In the genomic region with DNA sequence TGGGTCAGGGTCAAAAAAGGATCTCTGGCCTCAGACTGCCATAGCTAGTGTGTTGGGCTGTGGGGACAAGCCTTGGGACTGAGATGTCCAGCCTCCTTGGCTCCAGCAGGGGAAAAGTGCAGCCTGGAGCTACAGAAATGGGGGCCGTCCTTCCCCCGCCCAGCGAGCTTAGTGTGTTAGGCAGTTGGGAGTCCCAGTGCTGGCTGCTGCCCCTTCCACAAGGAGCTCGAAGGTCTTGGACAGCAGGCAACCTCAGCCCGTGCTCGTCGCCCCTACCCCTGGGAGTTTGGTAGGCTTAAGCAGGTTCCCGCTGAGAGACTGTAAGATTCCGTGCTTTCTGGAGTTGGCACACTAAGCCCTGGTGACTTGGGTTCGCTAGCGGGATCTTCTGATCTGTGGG, we compare ENCODE assay signal across 26 cellular contexts.
"Had no signal": no experiment of that assay in that cellular context is flagged by ENCODE, and none has a peak within 500 bp of the region (broad histone marks: within the 10 kb centered on the region; RNA-seq: fewer than 3 reads in every experiment).

No MANE protein-coding gene starts in this region.

- H3K27ac Mint-ChIP-seq: immature natural killer cell; mesothelial cell of epicardium; naive B cell; natural killer cell; nephron progenitor cell; neural progenitor cell; progenitor cell of endocrine pancreas; stimulated activated memory B cell treated with anti-CD40 and anti-IgM and Interleukin-4, amounts not matched to agents 10 μg/mL and 1 μg/mL and 100 μg/mL, for 72 hours; stimulated activated naive CD8-positive, alpha-beta T cell treated with anti-CD3 and anti-CD28 coated beads, Interleukin-15, amount 100 ng/mL, for 72 hours; type B pancreatic cell had no signal

- H3K4me3 Mint-ChIP-seq: immature natural killer cell; mesothelial cell of epicardium; naive B cell; natural killer cell; nephron progenitor cell; neural progenitor cell; stimulated activated memory B cell treated with anti-CD40 and anti-IgM and Interleukin-4, amounts not matched to agents 10 μg/mL and 1 μg/mL and 100 μg/mL, for 72 hours; stimulated activated naive CD8-positive, alpha-beta T cell treated with anti-CD3 and anti-CD28 coated beads, Interleukin-15, amount 100 ng/mL, for 72 hours; type B pancreatic cell had no signal

- H3K36me3 ChIP-seq: left ventricle myocardium inferior, neural progenitor cell, ovary, right atrium auricular region, right lobe of liver, tibial nerve, uterus had no signal

- H3K4me1 Mint-ChIP-seq: immature natural killer cell; mesothelial cell of epicardium; naive B cell; natural killer cell; nephron progenitor cell; neural progenitor cell; stimulated activated memory B cell treated with anti-CD40 and anti-IgM and Interleukin-4, amounts not matched to agents 10 μg/mL and 1 μg/mL and 100 μg/mL, for 72 hours; stimulated activated naive CD8-positive, alpha-beta T cell treated with anti-CD3 and anti-CD28 coated beads, Interleukin-15, amount 100 ng/mL, for 72 hours had no signal

- H3K9ac ChIP-seq: neural progenitor cell had no signal

- H2AFZ ChIP-seq: neural progenitor cell had no signal

- DNase-seq: hypothalamus; immature natural killer cell; left ventricle myocardium inferior; mesendoderm; naive B cell; natural killer cell; nephron progenitor cell; ovary; right lobe of liver; stimulated activated CD4-positive, alpha-beta T cell treated with anti-CD3 and anti-CD28 coated beads, Interleukin-1b, Interleukin-23, amount 100 ng/mL, for 48 hours; stimulated activated CD4-positive, alpha-beta T cell treated with anti-CD3 and anti-CD28 coated beads, Interleukin-2, amount 100 ng/mL, for 48 hours; stimulated activated CD4-positive, alpha-beta T cell treated with anti-CD3 and anti-CD28 coated beads, Interleukin-4, amount 100 ng/mL, for 4 hours; stimulated activated CD8-positive, alpha-beta memory T cell treated with anti-CD3 and anti-CD28 coated beads, Interleukin-4, amount 100 ng/mL, for 48 hours; stimulated activated naive CD4-positive, alpha-beta T cell treated with Interleukin-2 at 50 U/mL for 16 hours; stimulated activated naive CD8-positive, alpha-beta T cell treated with anti-CD3 and anti-CD28 coated beads, Interleukin-15, amount 100 ng/mL, for 72 hours; substantia nigra; uterus had no signal

- H3K27me3 Mint-ChIP-seq: progenitor cell of endocrine pancreas; stimulated activated memory B cell treated with anti-CD40 and anti-IgM and Interleukin-4, amounts not matched to agents 10 μg/mL and 1 μg/mL and 100 μg/mL, for 72 hours; stimulated activated naive CD8-positive, alpha-beta T cell treated with anti-CD3 and anti-CD28 coated beads, Interleukin-15, amount 100 ng/mL, for 72 hours had no signal

- H3K4me2 ChIP-seq: neural progenitor cell, smooth muscle cell had no signal

- ATAC-seq: natural killer cell; right lobe of liver; stimulated activated memory B cell treated with anti-CD40 and anti-IgM and Interleukin-4, amounts not matched to agents 10 μg/mL and 1 μg/mL and 100 μg/mL, for 72 hours; stimulated activated naive CD8-positive, alpha-beta T cell treated with anti-CD3 and anti-CD28 coated beads, Interleukin-15, amount 100 ng/mL, for 72 hours had no signal

- H3K27ac ChIP-seq: left ventricle myocardium inferior, neural progenitor cell, ovary, right atrium auricular region, right lobe of liver, tibial nerve, uterus had no signal

- H3K9me3 ChIP-seq: ovary, right lobe of liver, uterus had no signal

- H3K4me1 ChIP-seq: left ventricle myocardium inferior, neural progenitor cell, right atrium auricular region, right lobe of liver, tibial nerve, uterus had no signal

- H3K4me3 ChIP-seq: left ventricle myocardium inferior, lung, neural progenitor cell, ovary, right atrium auricular region, right lobe of liver, smooth muscle cell, tibial nerve, uterus had no signal

- H3K36me3 Mint-ChIP-seq: mesothelial cell of epicardium; neural progenitor cell; stimulated activated memory B cell treated with anti-CD40 and anti-IgM and Interleukin-4, amounts not matched to agents 10 μg/mL and 1 μg/mL and 100 μg/mL, for 72 hours; type B pancreatic cell had no signal

- H3K27me3 ChIP-seq: neural progenitor cell, ovary, right atrium auricular region, right lobe of liver, tibial nerve, uterus had no signal
